ENCODE assay signal across 8 cellular contexts in genomic region chr7:158818325-158819213, GRCh38. TPM values are rescaled to one million over a fixed set of nuclear protein-coding genes. Genes with fewer than 3 reads are reported as not detected.
DNase-seq lines count a peak whose midpoint lies in the region; ATAC-seq and TF ChIP-seq lines count a peak whose summit lies in the region.

No MANE protein-coding gene starts in this region.

- H3K27me3 ChIP-seq in esophagus (ENCODE audit: control insufficient read depth in 1 of 2, insufficient read depth in 2 of 2, low read length in 2 of 2) = no peaks in the 10 kb centered on the region

- peaks cover 4 to 28% of the 10 kb centered on the region in 2 donors for H3K4me1 ChIP-seq in esophagus (ENCODE audit: control insufficient read depth in 2 of 2, insufficient read depth in 2 of 2, low read length in 1 of 2)

- H3K27me3 Mint-ChIP-seq in naive B cell = no peaks in the 10 kb centered on the region

- peak; percentile 61 for ATAC-seq in GM18508 (IDR thresholded peaks at IDR 0.05; ENCODE audit: insufficient read depth, unreplicated experiment)
- ATAC-seq in HG02970 (IDR thresholded peaks at IDR 0.05; ENCODE audit: low FRiP score, unreplicated experiment) = peak; percentile 86
- peak; percentile 85 to 86 for ATAC-seq in naive B cell (ENCODE audit: low read depth in 2 of 2)

- peak overlapping the region; percentile 56 for H3K27ac ChIP-seq in 22Rv1
- H3K27ac ChIP-seq in esophagus (ENCODE audit: low read depth in 2 of 2, low read length in 1 of 2) = peak overlapping the region; percentile 97 to 100

- H3K27ac Mint-ChIP-seq in naive B cell = peak overlapping the region; percentile 87 to 97 (median 96)

- peak overlapping the region; percentile 32 to 85 (median 58) for H3K4me3 Mint-ChIP-seq in naive B cell

- peak; percentile 16; the same call in 1 of the 2 replicates for TF ChIP-seq CTCF in 22Rv1 (IDR thresholded peaks at IDR 0.05)

- H3K9me3 Mint-ChIP-seq in naive B cell = peaks cover 0 to 2% (median 0%) of the 10 kb centered on the region in 7 donors

- H3K36me3 ChIP-seq in esophagus (ENCODE audit: control insufficient read depth in 2 of 2, insufficient read depth in 2 of 2, low read length in 1 of 2) = no peaks in the 10 kb centered on the region

- H3K36me3 Mint-ChIP-seq in naive B cell = peaks cover 0 to 5% of the 10 kb centered on the region in 2 donors

- peak; percentile 62 for DNase-seq in NOMO-1 treated with DMSO at 0.1 percent for 48 hours (lab: John Stamatoyannopoulos, UW; ENCODE audit: unreplicated experiment)
- DNase-seq in activated T-cell treated with anti-CD3 and anti-CD28 coated beads for 4 hours = peak; percentile 60
- DNase-seq in naive B cell = peak; percentile 65
- peak; percentile 76 for DNase-seq in stimulated activated naive CD4-positive, alpha-beta T cell treated with Interleukin-2 at 50 U/mL for 16 hours (lab: John Stamatoyannopoulos, UW)

- 4 to 13% methylated on average over 15 of the region's 15 CpGs for WGBS in esophagus, 2 donors

- peaks cover 46 to 59% (median 56%) of the 10 kb centered on the region in 3 donors for H3K4me1 Mint-ChIP-seq in naive B cell

- peak overlapping the region; percentile 29 to 30 for H3K4me3 ChIP-seq in esophagus (ENCODE audit: low read depth in 1 of 2, low read length in 2 of 2)

- no peaks in the 10 kb centered on the region for H3K9me3 ChIP-seq in esophagus (ENCODE audit: control insufficient read depth in 2 of 2, insufficient read depth in 1 of 2, low read depth in 1 of 2, low read length in 1 of 2)

RNA-seq across cellular contexts. Expression of gene ESYT2, which starts 10.7 kb away (rescaled TPM):
- 10 to 100 TPM; 25.4 to 28.9 TPM for polyA plus RNA-seq in esophagus
- polyA plus RNA-seq in naive B cell (ENCODE audit: low read depth in 6 of 6) = 10 to 100 TPM; 15.4 to 23.0 (median 16.8) TPM

RNA-seq across cellular contexts. Expression of gene DYNC2I1, which starts 37.8 kb away (rescaled TPM):
- polyA plus RNA-seq in esophagus (10 to 100 TPM in 1 of 2 donors, 1 to 10 TPM in 1; 6.0 to 12.5 TPM), naive B cell (ENCODE audit: low read depth in 6 of 6) (10 to 100 TPM; 12.6 to 20.4 (median 18.3) TPM)

Comparison
In these comparisons a context has a peak if more than half of its experiments do, and no peak if none do; other contexts are left out.
1. Peak in every context shown above with its lines: DNase-seq, ATAC-seq, H3K4me3 ChIP-seq and H3K27ac ChIP-seq.